In genomic region chr3:48664929-48665328, GRCh38 we compare ENCODE assay signal across 26 cellular contexts. TPM values are rescaled to one million over a fixed set of nuclear protein-coding genes. Genes with fewer than 3 reads are reported as not detected.
DNase-seq lines count a peak whose midpoint lies in the region; ATAC-seq and TF ChIP-seq lines count a peak whose summit lies in the region.
"Had no signal": no experiment of that assay in that cellular context is flagged by ENCODE, and none has a peak within 500 bp of the region (broad histone marks: within the 10 kb centered on the region; RNA-seq: fewer than 3 reads in every experiment).

No MANE protein-coding gene starts in this region.

- no peak overlapping the region for H3K27ac Mint-ChIP-seq in neural crest cell (ENCODE audit: unreplicated experiment)
- H3K27ac Mint-ChIP-seq: activated CD4-positive, alpha-beta memory T cell treated with anti-CD3 and anti-CD28 coated beads, Interleukin-2, amount 10 ng/mL, durations not matched to agents 7 days and 5 days; CD4-positive, alpha-beta T cell had no signal

- no peak for TF ChIP-seq POLR2A in HCT116 (IDR thresholded peaks at IDR 0.05; ENCODE audit: borderline replicate concordance, extremely low read depth, insufficient read depth, insufficient read length)

- DNase-seq in DMS 273 (lab: John Stamatoyannopoulos, UW; ENCODE audit: unreplicated experiment) (peak; percentile 34), DMS 273 treated with DMSO at 0.1 percent for 48 hours (lab: John Stamatoyannopoulos, UW) (no peak), HCT116 (ENCODE audit: low read depth, low spot score) (no peak), ascending aorta (ENCODE audit: low spot score in 2 of 2) (no peak), neural crest cell (ENCODE audit: low read depth, low spot score) (no peak), DMS153 treated with DMSO at 0.1 percent for 48 hours (lab: John Stamatoyannopoulos, UW; ENCODE audit: unreplicated experiment) (no peak), coronary artery (ENCODE audit: low spot score) (no peak)
- DNase-seq in stimulated activated CD4-positive, alpha-beta T cell treated with anti-CD3 and anti-CD28 coated beads, Interleukin-2, amount 100 ng/mL, for 24 hours = no peak
- DNase-seq: 8988T; activated CD4-positive, alpha-beta memory T cell treated with anti-CD3 and anti-CD28 coated beads, Interleukin-2, amount 10 ng/mL, durations not matched to agents 7 days and 5 days; activated CD4-positive, CD25-positive, alpha-beta regulatory T cell treated with anti-CD3 and anti-CD28 coated beads, Interleukin-2, amount 50 U/mL, for 72 hours; activated CD8-positive, alpha-beta memory T cell treated with anti-CD3 and anti-CD28 coated beads, Interleukin-2, amount 50 U/mL, for 48 hours; activated naive CD4-positive, alpha-beta T cell treated with anti-CD3 and anti-CD28 coated beads, Interleukin-2, amount 50 U/mL, for 16 hours; amygdala; CD4-positive, alpha-beta T cell; foreskin keratinocyte; GM23248; NCI-H1436; NCI-H510A; Peyer's patch; SJCRH30; stimulated activated naive CD8-positive, alpha-beta T cell treated with anti-CD3 and anti-CD28 coated beads, Interleukin-15, Interleukin-2, amounts not matched to agents 100 U/mL and 50 U/mL, for 24 hours; T-helper 1 cell had no signal

- H3K4me3 ChIP-seq in HCT116 (replicated peaks in 1 of 2; ENCODE audit: low read depth in 1 of 2, low read length in 2 of 2) = no peak overlapping the region
- no peak overlapping the region for H3K4me3 ChIP-seq in ascending aorta
- no peak overlapping the region for H3K4me3 ChIP-seq in coronary artery

- CTCF ChIA-PET in HCT116 (lab: Charles Lee) = interaction anchor here (1.4 to 1.6 kb wide), 2 partner anchors 21 to 264 kb away, joined by 4 to 8 read pairs; partner anchors contain the start of gene NCKIPSD

- RAD21 ChIA-PET in HCT116 (lab: Charles Lee; ENCODE audit: low non-redundant PET in 1 of 2, low total read pairs in 2 of 2, uncharacterized antibody in 2 of 2, unreplicated experiment in 2 of 2) = no interaction called here

- no peak for TF ChIP-seq RAD21 in HCT116 (IDR thresholded peaks at IDR 0.05; ENCODE audit: low read depth)

- H3K9me3 Mint-ChIP-seq in neural crest cell = peaks cover 2% of the 10 kb centered on the region
- H3K9me3 Mint-ChIP-seq: activated CD4-positive, alpha-beta memory T cell treated with anti-CD3 and anti-CD28 coated beads, Interleukin-2, amount 10 ng/mL, durations not matched to agents 7 days and 5 days; CD4-positive, alpha-beta T cell had no signal

- no peak for TF ChIP-seq CTCF in HCT116 (IDR thresholded peaks at IDR 0.05 in 2 of 3, conservative IDR thresholded peaks at IDR 0.05 in 1 of 3; ENCODE audit: borderline replicate concordance in 1 of 3, insufficient read depth in 1 of 3, low read depth in 2 of 3, low read length in 2 of 3)
- TF ChIP-seq CTCF in ascending aorta (IDR thresholded peaks at IDR 0.05) = no peak
- TF ChIP-seq CTCF in neural crest cell (conservative IDR thresholded peaks at IDR 0.05) = no peak
- TF ChIP-seq CTCF in coronary artery (IDR thresholded peaks at IDR 0.05) = no peak

- POLR2A ChIA-PET in HCT116 (lab: Charles Lee) = interaction anchor here (1.5 kb wide), 1 partner anchor 18 kb away, joined by 3 read pairs; no protein-coding TSS in a partner anchor

- H3K4me3 Mint-ChIP-seq in neural crest cell = peak overlapping the region; percentile 41
- H3K4me3 Mint-ChIP-seq: CD4-positive, alpha-beta T cell had no signal

- no peaks in the 10 kb centered on the region for H3K9me2 ChIP-seq in HCT116 (ENCODE audit: insufficient read depth)

- no peaks in the 10 kb centered on the region for H3K36me3 ChIP-seq in HCT116 (ENCODE audit: control insufficient read depth in 1 of 2, insufficient read depth in 2 of 2, low read length in 2 of 2)
- H3K36me3 ChIP-seq in ascending aorta = peaks cover 0 to 4% of the 10 kb centered on the region in 2 donors
- H3K36me3 ChIP-seq: Peyer's patch, SJCRH30 had no signal

- H3K9me3 ChIP-seq in HCT116 (ENCODE audit: control insufficient read depth in 1 of 2, insufficient read depth in 1 of 2, low read depth in 1 of 2, low read length in 2 of 2) = no peaks in the 10 kb centered on the region; a peak in 1 of 4 replicates
- H3K9me3 ChIP-seq in ascending aorta = no peaks in the 10 kb centered on the region
- H3K9me3 ChIP-seq: Peyer's patch had no signal

- no peak overlapping the region for H2AFZ ChIP-seq in HCT116 (ENCODE audit: low read depth, low read length, poor library complexity, severe bottlenecking)
- H2AFZ ChIP-seq: GM23248 had no signal

- intact Hi-C loops in HCT116 (cut with micrococcal nuclease) (loop anchor here (10.0 kb wide), 1 partner anchor 110 kb away; the partner anchor contains the start of gene PFKFB4), ascending aorta (cut with DNase I) (loop anchor here (1.0 kb wide), 2 partner anchors 20 to 200 kb away; partner anchors contain the start of gene NCKIPSD)

- no peaks in the 10 kb centered on the region for H3K79me2 ChIP-seq in HCT116 (ENCODE audit: insufficient read depth, low read length)

- H3K4me1 ChIP-seq in HCT116 (ENCODE audit: control insufficient read depth in 1 of 2, insufficient read depth in 2 of 2, low read length in 2 of 2) (peaks cover 8 to 20% of the 10 kb centered on the region in 2 experiments), ascending aorta (peaks cover 6 to 14% of the 10 kb centered on the region in 2 donors)
- H3K4me1 ChIP-seq: foreskin keratinocyte, SJCRH30 had no signal

- no peak for ATAC-seq in HCT116
- ATAC-seq: esophagus mucosa; foreskin keratinocyte; stimulated activated naive CD8-positive, alpha-beta T cell treated with anti-CD3 and anti-CD28 coated beads, Interleukin-15, Interleukin-2, amounts not matched to agents 100 U/mL and 50 U/mL, for 24 hours had no signal

- H3K4me2 ChIP-seq in HCT116 (ENCODE audit: low read length) = no peak overlapping the region

- H3K36me3 Mint-ChIP-seq in neural crest cell (ENCODE audit: low read depth) = peaks cover 11% of the 10 kb centered on the region

- H3K27me3 ChIP-seq in HCT116 (ENCODE audit: insufficient read depth, low read length) (no peaks in the 10 kb centered on the region), ascending aorta (no peaks in the 10 kb centered on the region)
- H3K27me3 ChIP-seq: SJCRH30 had no signal

- H3K27ac ChIP-seq in HCT116 (ENCODE audit: low read depth, low read length) = peak overlapping the region; percentile 77; the same call in 1 of the 2 replicates
- peak overlapping the region; percentile 95 to 97 for H3K27ac ChIP-seq in ascending aorta
- peak overlapping the region in 1 of 2 donors; percentile 95 for H3K27ac ChIP-seq in coronary artery
- H3K27ac ChIP-seq: SJCRH30 had no signal

- no peaks in the 10 kb centered on the region for H4K20me1 ChIP-seq in HCT116 (ENCODE audit: insufficient read depth)

- no TSS peak for BruUV-seq in HCT116 (replicated peaks; lab: Mats Ljungman, UMichigan)

- peaks cover 22% of the 10 kb centered on the region for H3K4me1 Mint-ChIP-seq in neural crest cell

- H3K27me3 Mint-ChIP-seq in neural crest cell (ENCODE audit: low read depth) = peaks cover 7% of the 10 kb centered on the region

- H3K9ac ChIP-seq in HCT116 (ENCODE audit: low read length) = no peak overlapping the region
- H3K9ac ChIP-seq: GM23248 had no signal

TF ChIP-seq in HCT116, 20 proteins besides CTCF, POLR2A, EP300 and RAD21 (continues in another document):
- TF ChIP-seq REST (IDR thresholded peaks at IDR 0.05; ENCODE audit: low read depth) (no peak), ATF3 (IDR thresholded peaks at IDR 0.05) (no peak), SP1 (IDR thresholded peaks at IDR 0.05; ENCODE audit: low read depth) (no peak), ZFX (IDR thresholded peaks at IDR 0.05) (no peak), TCF7L2 (IDR thresholded peaks at IDR 0.05; ENCODE audit: borderline replicate concordance, extremely low read depth, insufficient read depth, insufficient read length) (no peak), SIN3A (IDR thresholded peaks at IDR 0.05; ENCODE audit: low read depth) (no peak)

RNA-seq across cellular contexts. Expression of gene CELSR3, which starts 2.2 kb away (rescaled TPM):
- 7.8 TPM for total RNA-seq in HCT116 (2021; ENCODE audit: unreplicated experiment)
- 6.3 and 6.8 TPM in 2 replicates for polyA plus RNA-seq in HCT116 (2012)
- total RNA-seq in ascending aorta = 2.6 TPM
- 26.5 and 27.2 TPM in 2 replicates for total RNA-seq in neural crest cell

RNA-seq across cellular contexts. Expression of gene NCKIPSD, which starts 20.8 kb away (rescaled TPM):
- 36.9 TPM for total RNA-seq in HCT116 (2021; ENCODE audit: unreplicated experiment)
- 58.4 and 80.7 TPM in 2 replicates for polyA plus RNA-seq in HCT116 (2012)
- 102 TPM for total RNA-seq in ascending aorta
- total RNA-seq in neural crest cell = 25.3 and 30.2 TPM in 2 replicates

RNA-seq across cellular contexts. Expression of gene SLC26A6, which starts 29.7 kb away (rescaled TPM):
- total RNA-seq in HCT116 (2021; ENCODE audit: unreplicated experiment) (55.1 TPM), ascending aorta (28.1 TPM), neural crest cell (54.8 and 57.4 TPM in 2 replicates)
- polyA plus RNA-seq in HCT116 (2012) = 57.0 and 58.9 TPM in 2 replicates

RNA-seq across cellular contexts. Expression of gene TMEM89, which starts 43.4 kb away (rescaled TPM):
- total RNA-seq in HCT116 (2021; ENCODE audit: unreplicated experiment) (0.49 TPM), ascending aorta (not detected), neural crest cell (0.51 and 0.66 TPM in 2 replicates)
- polyA plus RNA-seq in HCT116 (2012) = 0.19 and 0.27 TPM in 2 replicates
- total RNA-seq: activated CD4-positive, alpha-beta memory T cell treated with anti-CD3 and anti-CD28 coated beads, Interleukin-2, amount 10 ng/mL, durations not matched to agents 7 days and 5 days; bronchial epithelial cell; CD4-positive, alpha-beta T cell; esophagus mucosa; GM23248; Peyer's patch; SJCRH30; skeletal muscle tissue had no signal
- polyA plus RNA-seq: GM23248 had no signal

RNA-seq across cellular contexts. Expression of gene IP6K2, which starts 52.1 kb away (rescaled TPM):
- total RNA-seq in HCT116 (2021; ENCODE audit: unreplicated experiment) (89.5 TPM), ascending aorta (101 TPM), neural crest cell (139 and 143 TPM in 2 replicates)
- 115 and 121 TPM in 2 replicates for polyA plus RNA-seq in HCT116 (2012)
